12 cellular contexts compared by ENCODE assay signal in genomic region chr18:74899554-74899953, GRCh38.
DNase-seq lines count a peak whose midpoint lies in the region; ATAC-seq and TF ChIP-seq lines count a peak whose summit lies in the region.
"Had no signal": no experiment of that assay in that cellular context is flagged by ENCODE, and none has a peak within 500 bp of the region (broad histone marks: within the 10 kb centered on the region; RNA-seq: fewer than 3 reads in every experiment).

No MANE protein-coding gene starts in this region.

- peaks cover 0 to 28% (median 7%) of the 10 kb centered on the region in 7 donors for H3K4me1 Mint-ChIP-seq in naive thymus-derived CD4-positive, alpha-beta T cell
- H3K4me1 Mint-ChIP-seq in T-helper 2 cell treated with Interferon-gamma antibody and Interleukin-4, amounts not matched to agents 5 μg/mL and 100 μg/mL, for 36 hours (ENCODE audit: low read depth), result peaks cover 20% of the 10 kb centered on the region

- CTCF ChIA-PET in naive thymus-derived CD4-positive, alpha-beta T cell (lab: Charles Lee), result no interaction called here

- intact Hi-C loops in psoas muscle (cut with DNase I), result loop anchor here in 1 of 2 donors (10.0 kb wide), 1 partner anchor 245 kb away; no protein-coding TSS in a partner anchor
- intact Hi-C loops in naive thymus-derived CD4-positive, alpha-beta T cell (cut with micrococcal nuclease), result loop anchor here (5.0 to 10.0 kb wide), 6 partner anchors 63 to 578 kb away; partner anchors contain the start of gene TSHZ1 (in 1 of the 2)

- H3K27me3 Mint-ChIP-seq in naive thymus-derived CD4-positive, alpha-beta T cell, result no peaks in the 10 kb centered on the region
- no peaks in the 10 kb centered on the region for H3K27me3 Mint-ChIP-seq in T-helper 2 cell treated with Interferon-gamma antibody and Interleukin-4, amounts not matched to agents 5 μg/mL and 100 μg/mL, for 36 hours (ENCODE audit: low read depth)

- no peak overlapping the region for H3K27ac Mint-ChIP-seq in naive thymus-derived CD4-positive, alpha-beta T cell
- H3K27ac Mint-ChIP-seq in T-helper 2 cell treated with Interferon-gamma antibody and Interleukin-4, amounts not matched to agents 5 μg/mL and 100 μg/mL, for 36 hours, result no peak overlapping the region
- H3K27ac Mint-ChIP-seq: T-helper 1 cell treated with Interleukin-12 subunit alpha and Interleukin-12 subunit beta and Interleukin-4 antibody, amounts not matched to agents 30 μg/mL and 1 μg/mL, for 36 hours had no signal

- no peaks in the 10 kb centered on the region for H3K27me3 ChIP-seq in psoas muscle (ENCODE audit: insufficient read depth in 3 of 3, low read length in 2 of 3)
- no peaks in the 10 kb centered on the region for H3K27me3 ChIP-seq in naive thymus-derived CD4-positive, alpha-beta T cell (ENCODE audit: control insufficient read depth in 2 of 2, insufficient read depth in 2 of 2, low read length in 2 of 2)

- peak; percentile 23 to 70 (median 33) for DNase-seq in NCI-H1417 (lab: John Stamatoyannopoulos, UW)
- no peak for DNase-seq in NCI-H1417 treated with DMSO at 0.1 percent for 48 hours (lab: John Stamatoyannopoulos, UW)
- DNase-seq in NCI-H2029 treated with DMSO at 0.1 percent for 48 hours (lab: John Stamatoyannopoulos, UW), result peak; percentile 2
- DNase-seq in astrocyte of the hippocampus (ENCODE audit: low read depth, low spot score), result peak; percentile 5
- DNase-seq in psoas muscle, result peak; percentile 44 to 69
- no peak for DNase-seq in naive thymus-derived CD4-positive, alpha-beta T cell
- DNase-seq in T-helper 2 cell treated with Interferon-gamma antibody and Interleukin-4, amounts not matched to agents 5 μg/mL and 100 μg/mL, for 36 hours (ENCODE audit: low spot score), result no peak
- DNase-seq: amygdala, hypothalamus had no signal

- POLR2A ChIA-PET in naive thymus-derived CD4-positive, alpha-beta T cell (lab: Charles Lee), result interaction anchor here (0.6 kb wide), 1 partner anchor 1460 kb away, joined by 3 read pairs; no protein-coding TSS in a partner anchor

- H3K36me3 ChIP-seq in psoas muscle (ENCODE audit: insufficient read depth in 1 of 2, low read depth in 1 of 2), result no peaks in the 10 kb centered on the region
- H3K36me3 ChIP-seq in naive thymus-derived CD4-positive, alpha-beta T cell (ENCODE audit: control insufficient read depth in 2 of 3, insufficient read depth in 3 of 3, low read length in 3 of 3), result no peaks in the 10 kb centered on the region

- no peak overlapping the region for H3K27ac ChIP-seq in psoas muscle
- H3K27ac ChIP-seq in naive thymus-derived CD4-positive, alpha-beta T cell (ENCODE audit: low read depth, low read length), result no peak overlapping the region

- H3K36me3 Mint-ChIP-seq in naive thymus-derived CD4-positive, alpha-beta T cell, result peaks cover 0 to 29% (median 8%) of the 10 kb centered on the region in 5 donors
- H3K36me3 Mint-ChIP-seq in T-helper 2 cell treated with Interferon-gamma antibody and Interleukin-4, amounts not matched to agents 5 μg/mL and 100 μg/mL, for 36 hours (ENCODE audit: low read depth), result peaks cover 2% of the 10 kb centered on the region

- no peak overlapping the region for H3K4me3 Mint-ChIP-seq in naive thymus-derived CD4-positive, alpha-beta T cell
- H3K4me3 Mint-ChIP-seq in T-helper 2 cell treated with Interferon-gamma antibody and Interleukin-4, amounts not matched to agents 5 μg/mL and 100 μg/mL, for 36 hours, result no peak overlapping the region
- H3K4me3 Mint-ChIP-seq: T-helper 1 cell treated with Interleukin-12 subunit alpha and Interleukin-12 subunit beta and Interleukin-4 antibody, amounts not matched to agents 30 μg/mL and 1 μg/mL, for 36 hours had no signal

- H3K4me1 ChIP-seq in psoas muscle, result no peaks in the 10 kb centered on the region
- no peaks in the 10 kb centered on the region for H3K4me1 ChIP-seq in naive thymus-derived CD4-positive, alpha-beta T cell (ENCODE audit: control insufficient read depth in 2 of 2, insufficient read depth in 2 of 2, low read length in 2 of 2)

- no peak for TF ChIP-seq CTCF in psoas muscle (IDR thresholded peaks at IDR 0.05)

- peak in 2 of 4 donors; percentile 53 to 56 for ATAC-seq in psoas muscle
- no peak for ATAC-seq in naive thymus-derived CD4-positive, alpha-beta T cell
- no peak for ATAC-seq in GM19324 (IDR thresholded peaks at IDR 0.05; ENCODE audit: low FRiP score, unreplicated experiment)

- no peak overlapping the region for H3K4me3 ChIP-seq in psoas muscle
- H3K4me3 ChIP-seq in naive thymus-derived CD4-positive, alpha-beta T cell (ENCODE audit: low read length), result no peak overlapping the region
- H3K4me3 ChIP-seq: smooth muscle cell had no signal

- no peaks in the 10 kb centered on the region for H3K9me3 ChIP-seq in psoas muscle
- H3K9me3 ChIP-seq in naive thymus-derived CD4-positive, alpha-beta T cell (ENCODE audit: control insufficient read depth in 2 of 3, low read length in 3 of 3), result no peaks in the 10 kb centered on the region

- no peaks in the 10 kb centered on the region for H3K9me3 Mint-ChIP-seq in naive thymus-derived CD4-positive, alpha-beta T cell
- H3K9me3 Mint-ChIP-seq in T-helper 2 cell treated with Interferon-gamma antibody and Interleukin-4, amounts not matched to agents 5 μg/mL and 100 μg/mL, for 36 hours, result no peaks in the 10 kb centered on the region
- H3K9me3 Mint-ChIP-seq: T-helper 1 cell treated with Interleukin-12 subunit alpha and Interleukin-12 subunit beta and Interleukin-4 antibody, amounts not matched to agents 30 μg/mL and 1 μg/mL, for 36 hours had no signal

- 82 to 87% (median 87%) methylated on average over 5 of the region's 5 CpGs for WGBS in psoas muscle, 3 donors

Comparison
In these comparisons a context has a peak if more than half of its experiments do, and no peak if none do; other contexts are left out.
1. DNase-seq: peak in NCI-H1417 (3 of 3), NCI-H2029 treated with DMSO at 0.1 percent for 48 hours (single experiment), astrocyte of the hippocampus (single experiment) and psoas muscle (2 of 2); none in NCI-H1417 treated with DMSO at 0.1 percent for 48 hours (single experiment), naive thymus-derived CD4-positive, alpha-beta T cell (0 of 9) and T-helper 2 cell treated with Interferon-gamma antibody and Interleukin-4, amounts not matched to agents 5 μg/mL and 100 μg/mL, for 36 hours (single experiment).